In genomic region chr10:133313192-133313591, GRCh38 we compare ENCODE assay signal across 24 cellular contexts. TPM values are rescaled to one million over a fixed set of nuclear protein-coding genes. Genes with fewer than 3 reads are reported as not detected.
"Had no signal": no experiment of that assay in that cellular context is flagged by ENCODE, and none has a peak within 500 bp of the region (broad histone marks: within the 10 kb centered on the region; RNA-seq: fewer than 3 reads in every experiment).

No MANE protein-coding gene starts in this region.

- H3K27me3 Mint-ChIP-seq: activated CD4-positive, alpha-beta T cell treated with anti-CD3 and anti-CD28 coated beads, Interleukin-2, amount 10 ng/mL, durations not matched to agents 24 days and 14 days; activated CD8-positive, alpha-beta T cell treated with anti-CD3 and anti-CD28 coated beads for 36 hours; activated naive CD8-positive, alpha-beta T cell treated with anti-CD3 and anti-CD28 coated beads for 36 hours; activated T-helper 17 cell treated with anti-CD3 and anti-CD28 coated beads, Interleukin-2, amount 50 U/mL, for 72 hours; central memory CD8-positive, alpha-beta T cell had no signal

- H3K27ac ChIP-seq: brain microvascular endothelial cell, KMS-11, PC-9, RWPE1 had no signal

- DNase-seq: activated CD4-positive, alpha-beta T cell treated with anti-CD3 and anti-CD28 coated beads, Interleukin-2, amount 50 U/mL, for 4 hours; activated naive CD4-positive, alpha-beta T cell; activated naive CD4-positive, alpha-beta T cell treated with anti-CD3 and anti-CD28 coated beads, Interleukin-2, amount 50 U/mL, for 16 hours; NCI-H1092; NCI-H1436 treated with DMSO at 0.1 percent for 48 hours; NCI-H1694 treated with DMSO at 0.1 percent for 48 hours; NCI-H510A; NK-92 treated with Interleukin-12 subunit alpha and Interleukin-12 subunit beta, amount 100 ng/mL, for 24 hours had no signal

- ATAC-seq: activated CD8-positive, alpha-beta T cell treated with anti-CD3 and anti-CD28 coated beads for 36 hours; activated T-cell treated with anti-CD3 and anti-CD28 coated beads, Interleukin-2, amount 50 U/mL, for 72 hours; activated T-helper 17 cell treated with anti-CD3 and anti-CD28 coated beads, Interleukin-2, amount 50 U/mL, for 72 hours had no signal

- H3K4me3 ChIP-seq: PC-9 had no signal

- H3K9me3 Mint-ChIP-seq: activated CD8-positive, alpha-beta T cell treated with anti-CD3 and anti-CD28 coated beads for 36 hours; activated naive CD8-positive, alpha-beta T cell treated with anti-CD3 and anti-CD28 coated beads for 36 hours; activated T-cell treated with anti-CD3 and anti-CD28 coated beads, Interleukin-2, amount 50 U/mL, for 72 hours; activated T-helper 17 cell treated with anti-CD3 and anti-CD28 coated beads, Interleukin-2, amount 50 U/mL, for 72 hours; central memory CD8-positive, alpha-beta T cell had no signal

- H3K27me3 ChIP-seq: brain microvascular endothelial cell had no signal

- H3K27ac Mint-ChIP-seq: activated CD4-positive, alpha-beta T cell treated with anti-CD3 and anti-CD28 coated beads, Interleukin-2, amount 10 ng/mL, durations not matched to agents 24 days and 14 days; activated CD8-positive, alpha-beta T cell treated with anti-CD3 and anti-CD28 coated beads for 36 hours; activated naive CD8-positive, alpha-beta T cell treated with anti-CD3 and anti-CD28 coated beads for 36 hours; activated T-cell treated with anti-CD3 and anti-CD28 coated beads, Interleukin-2, amount 50 U/mL, for 72 hours; activated T-helper 17 cell treated with anti-CD3 and anti-CD28 coated beads, Interleukin-2, amount 50 U/mL, for 72 hours had no signal

- H3K4me3 Mint-ChIP-seq: activated CD4-positive, alpha-beta T cell treated with anti-CD3 and anti-CD28 coated beads, Interleukin-2, amount 10 ng/mL, durations not matched to agents 24 days and 14 days; activated CD8-positive, alpha-beta T cell treated with anti-CD3 and anti-CD28 coated beads for 36 hours; activated naive CD8-positive, alpha-beta T cell treated with anti-CD3 and anti-CD28 coated beads for 36 hours; activated T-cell treated with anti-CD3 and anti-CD28 coated beads, Interleukin-2, amount 50 U/mL, for 72 hours; activated T-helper 17 cell treated with anti-CD3 and anti-CD28 coated beads, Interleukin-2, amount 50 U/mL, for 72 hours; central memory CD8-positive, alpha-beta T cell had no signal

RNA-seq across cellular contexts. Expression of gene CALY, which starts 23.5 kb away (rescaled TPM):
- total RNA-seq: activated CD4-positive, alpha-beta T cell treated with anti-CD3 and anti-CD28 coated beads, Interleukin-2, amount 10 ng/mL, durations not matched to agents 24 days and 14 days; activated CD8-positive, alpha-beta memory T cell treated with anti-CD3 and anti-CD28 coated beads for 36 hours; activated CD8-positive, alpha-beta T cell treated with anti-CD3 and anti-CD28 coated beads for 36 hours; activated naive CD8-positive, alpha-beta T cell treated with anti-CD3 and anti-CD28 coated beads for 36 hours; activated T-helper 17 cell treated with anti-CD3 and anti-CD28 coated beads, Interleukin-2, amount 50 U/mL, for 72 hours; aorta; LHCN-M2; PC-9; Right ventricle myocardium superior; T-helper 2 cell treated with Interferon-gamma antibody and Interleukin-4, amounts not matched to agents 100 ng/mL and 5 ng/mL, for 36 hours had no signal
- polyA plus RNA-seq: aorta had no signal

RNA-seq across cellular contexts. Expression of gene PRAP1, which starts 34.0 kb away (rescaled TPM):
- total RNA-seq: activated CD4-positive, alpha-beta T cell treated with anti-CD3 and anti-CD28 coated beads, Interleukin-2, amount 10 ng/mL, durations not matched to agents 24 days and 14 days; activated CD8-positive, alpha-beta memory T cell treated with anti-CD3 and anti-CD28 coated beads for 36 hours; activated CD8-positive, alpha-beta T cell treated with anti-CD3 and anti-CD28 coated beads for 36 hours; activated naive CD8-positive, alpha-beta T cell treated with anti-CD3 and anti-CD28 coated beads for 36 hours; activated T-cell treated with anti-CD3 and anti-CD28 coated beads, Interleukin-2, amount 50 U/mL, for 72 hours; activated T-helper 17 cell treated with anti-CD3 and anti-CD28 coated beads, Interleukin-2, amount 50 U/mL, for 72 hours; aorta; LHCN-M2; PC-9; Right ventricle myocardium superior; T-helper 1 cell treated with Interleukin-12 subunit alpha and Interleukin-12 subunit beta and Interleukin-4 antibody, amounts not matched to agents 30 ng/mL and 1 ng/mL, for 36 hours; T-helper 2 cell treated with Interferon-gamma antibody and Interleukin-4, amounts not matched to agents 100 ng/mL and 5 ng/mL, for 36 hours had no signal
